ENCODE assay signal across 9 cellular contexts in genomic region chr14:22848391-22849164, GRCh38. TPM values are rescaled to one million over a fixed set of nuclear protein-coding genes. Genes with fewer than 3 reads are reported as not detected.
DNase-seq lines count a peak whose midpoint lies in the region; ATAC-seq, FAIRE-seq and TF ChIP-seq lines count a peak whose summit lies in the region.
"Had no signal": no experiment of that assay in that cellular context is flagged by ENCODE, and none has a peak within 500 bp of the region (broad histone marks: within the 10 kb centered on the region; RNA-seq: fewer than 3 reads in every experiment).

No MANE protein-coding gene starts in this region.

- ATAC-seq in GM19397 (IDR thresholded peaks at IDR 0.05; ENCODE audit: unreplicated experiment) (no peak), GM21381 (IDR thresholded peaks at IDR 0.05; ENCODE audit: unreplicated experiment) (no peak)

- no peak for FAIRE-seq in H54 (lab: Jason Lieb, UNC)
- FAIRE-seq: GM18507 had no signal

- H3K4me3 ChIP-seq in SK-N-SH (ENCODE audit: low read depth in 2 of 2, low read length in 1 of 2) = no peak overlapping the region

- peaks cover 18% of the 10 kb centered on the region for H3F3A ChIP-seq in SK-N-SH (replicated peaks; ENCODE audit: insufficient read depth)

- no peaks in the 10 kb centered on the region for H4K20me1 ChIP-seq in SK-N-SH (ENCODE audit: insufficient read depth)

- no peaks in the 10 kb centered on the region for H3K9me3 ChIP-seq in SK-N-SH

- peaks cover 0 to 4% of the 10 kb centered on the region in 2 experiments for H3K36me3 ChIP-seq in SK-N-SH (replicated peaks in 1 of 2; ENCODE audit: control insufficient read depth in 1 of 2, insufficient read depth in 2 of 2, low read length in 1 of 2)

- H3K27ac ChIP-seq in SK-N-SH (ENCODE audit: low read depth in 2 of 2, low read length in 1 of 2) = peak overlapping the region; percentile 53 to 90

- WGBS in SK-N-SH (ENCODE audit: low lambda C conversion rate) = 30% methylated on average over 12 of the region's 12 CpGs

- POLR2A ChIA-PET in SK-N-SH (lab: Yijun Ruan, JAX) = interaction anchor here (0.6 to 2.8 kb wide), 13 partner anchors 9 to 82 kb away, joined by 3 to 16 read pairs (median 4); partner anchors contain the start of genes OXA1L, RBM23 and REM2

- no peak for TF ChIP-seq RAD21 in SK-N-SH (IDR thresholded peaks at IDR 0.05; ENCODE audit: low read length)

- peaks cover 31 to 36% of the 10 kb centered on the region in 2 experiments for H3K4me1 ChIP-seq in SK-N-SH (ENCODE audit: control insufficient read depth in 1 of 2, insufficient read depth in 2 of 2, low read depth in 1 of 2, low read length in 1 of 2)

- H3K27me3 ChIP-seq in SK-N-SH (ENCODE audit: insufficient read depth) = no peaks in the 10 kb centered on the region

- no peak for TF ChIP-seq CTCF in SK-N-SH (IDR thresholded peaks at IDR 0.05)

- H3K9me2 ChIP-seq in SK-N-SH = no peaks in the 10 kb centered on the region

- peak overlapping the region; percentile 34; the same call in 1 of the 2 replicates for H3K4me2 ChIP-seq in SK-N-SH

- no peak for TF ChIP-seq POLR2A in H54 (IDR thresholded peaks at IDR 0.05; ENCODE audit: low read depth, low read length)

- H3K79me2 ChIP-seq in SK-N-SH (ENCODE audit: insufficient read depth) = no peaks in the 10 kb centered on the region; the same call in 1 of the 2 replicates

- peak in 1 of 2 experiments; percentile 53; a peak in 1 of 4 replicates for TF ChIP-seq EP300 in SK-N-SH (IDR thresholded peaks at IDR 0.05; ENCODE audit: borderline replicate concordance in 1 of 2, low read depth in 1 of 2, low read length in 1 of 2)

- CTCF ChIA-PET in SK-N-SH (lab: Yijun Ruan, JAX) = interaction anchor here (0.9 to 18.5 kb wide), 11 partner anchors 11 to 306 kb away, joined by 3 to 472 read pairs (median 4); partner anchors contain the start of genes MMP14, MRPL52, REM2 and SLC7A7

- H2AFZ ChIP-seq in SK-N-SH (ENCODE audit: low read depth) = peak overlapping the region; percentile 41; the same call in 1 of the 2 replicates

- DNase-seq in DMS79 treated with DMSO at 0.1 percent for 48 hours (lab: John Stamatoyannopoulos, UW) (peak; percentile 60), SK-N-SH (peak; percentile 90), foreskin melanocyte (peak; percentile 93), posterior vena cava (ENCODE audit: low spot score) (peak; percentile 92), NCI-H128 (lab: John Stamatoyannopoulos, UW; ENCODE audit: unreplicated experiment) (no peak), H54 (ENCODE audit: insufficient read length, low spot score) (no peak)

- H3K9ac ChIP-seq in SK-N-SH = peak overlapping the region; percentile 55; the same call in 1 of the 2 replicates

- intact Hi-C loops in posterior vena cava (cut with DNase I) = loop anchor here in 1 of 2 donors (10.0 kb wide), 1 partner anchor 284 kb away; no protein-coding TSS in a partner anchor

TF ChIP-seq in SK-N-SH, 30 proteins besides CTCF, POLR2A, EP300 and RAD21:
- TF ChIP-seq NFIC (IDR thresholded peaks at IDR 0.05; ENCODE audit: borderline replicate concordance) (peak; percentile 18; the same call in 1 of the 2 replicates), PBX3 (IDR thresholded peaks at IDR 0.05) (peak; percentile 45), CHD2 (IDR thresholded peaks at IDR 0.05; ENCODE audit: low read length, partially characterized antibody) (peak; percentile 6), RCOR1 (IDR thresholded peaks at IDR 0.05; ENCODE audit: low read length) (0 out of 2 replicates have a peak, but pooled peaks have one; percentile 5), GATA2 (CRISPR knock-in tag; IDR thresholded peaks at IDR 0.05) (peak; percentile 83), SMC3 (IDR thresholded peaks at IDR 0.05; ENCODE audit: low read depth, low read length) (no peak)

RNA-seq across cellular contexts. Expression of gene MMP14, which starts 12.2 kb away (rescaled TPM):
- 139 and 142 TPM in 2 replicates for polyA plus RNA-seq in SK-N-SH (2012; rRNA removed)
- 63.7 and 87.9 TPM in 2 replicates for polyA plus RNA-seq in SK-N-SH (2012; cell fraction: cytosol; rRNA removed)
- polyA plus RNA-seq in SK-N-SH (2012; cell fraction: nucleus; rRNA removed) = 217 and 306 TPM in 2 replicates
- total RNA-seq in posterior vena cava = 100 to 1,000 TPM; 229 to 234 TPM

RNA-seq across cellular contexts. Expression of gene MRPL52, which starts 18.9 kb away (rescaled TPM):
- polyA plus RNA-seq in SK-N-SH (2012; rRNA removed) = 80.8 and 116 TPM in 2 replicates
- 80.2 and 80.7 TPM in 2 replicates for polyA plus RNA-seq in SK-N-SH (2012; cell fraction: cytosol; rRNA removed)
- polyA plus RNA-seq in SK-N-SH (2012; cell fraction: nucleus; rRNA removed) = 58.5 and 71.9 TPM in 2 replicates
- total RNA-seq in posterior vena cava = 10 to 100 TPM; 58.5 to 58.9 TPM

RNA-seq across cellular contexts. Expression of gene LRP10, which starts 23.0 kb away (rescaled TPM):
- 87.8 and 117 TPM in 2 replicates for polyA plus RNA-seq in SK-N-SH (2012; rRNA removed)
- polyA plus RNA-seq in SK-N-SH (2012; cell fraction: cytosol; rRNA removed) = 37.3 and 79.1 TPM in 2 replicates
- polyA plus RNA-seq in SK-N-SH (2012; cell fraction: nucleus; rRNA removed) = 78.8 and 101 TPM in 2 replicates
- 100 to 1,000 TPM; 129 to 139 TPM for total RNA-seq in posterior vena cava

RNA-seq across cellular contexts. Expression of gene SLC7A7, which starts 33.3 kb away (rescaled TPM):
- 0.19 and 0.30 TPM in 2 replicates for polyA plus RNA-seq in SK-N-SH (2012; rRNA removed)
- polyA plus RNA-seq in SK-N-SH (2012; cell fraction: cytosol; rRNA removed) = 0.08 and 0.30 TPM in 2 replicates
- 0.48 and 1.1 TPM in 2 replicates for polyA plus RNA-seq in SK-N-SH (2012; cell fraction: nucleus; rRNA removed)
- total RNA-seq in posterior vena cava = 10 to 100 TPM; 11.4 to 17.5 TPM

RNA-seq across cellular contexts. Expression of gene REM2, which starts 34.4 kb away (rescaled TPM):
- 0.26 and 0.36 TPM in 2 replicates for polyA plus RNA-seq in SK-N-SH (2012; rRNA removed)
- 0.12 and 0.17 TPM in 2 replicates for polyA plus RNA-seq in SK-N-SH (2012; cell fraction: cytosol; rRNA removed)
- polyA plus RNA-seq in SK-N-SH (2012; cell fraction: nucleus; rRNA removed) = 1.2 TPM in 2 replicates
- total RNA-seq in posterior vena cava = under 1 TPM; 0.23 to 0.43 TPM

Comparison
In these comparisons a context has a peak if more than half of its experiments do, and no peak if none do; other contexts are left out.
1. DNase-seq: peak in DMS79 treated with DMSO at 0.1 percent for 48 hours (single experiment), SK-N-SH (single experiment), foreskin melanocyte (single experiment) and posterior vena cava (single experiment); none in NCI-H128 (single experiment) and H54 (single experiment).